9 cellular contexts compared by ENCODE assay signal in the genomic region with DNA sequence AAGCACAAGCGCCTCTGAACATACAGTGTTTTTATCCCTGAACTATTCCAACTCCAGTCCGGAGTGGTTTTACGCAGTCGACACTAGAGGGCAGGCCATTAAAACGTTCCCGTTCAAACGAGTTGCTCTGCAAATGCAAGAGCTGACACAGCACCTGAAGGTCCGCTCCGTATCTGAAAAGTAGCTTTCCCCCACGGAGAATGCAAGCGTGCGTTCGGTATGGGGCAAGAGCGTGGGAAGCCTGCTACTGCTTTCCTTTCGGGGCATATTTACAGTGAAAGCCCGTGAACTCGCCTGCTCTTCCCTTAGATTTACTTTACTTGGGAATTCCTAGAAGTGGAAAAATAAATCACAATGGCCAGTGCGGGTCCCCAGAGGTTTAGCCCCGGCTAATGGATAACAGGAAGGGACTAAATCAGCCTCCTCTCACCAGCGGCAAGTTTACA.
DNase-seq lines count a peak whose midpoint lies in the region; ATAC-seq lines count a peak whose summit lies in the region.
"Had no signal": no experiment of that assay in that cellular context is flagged by ENCODE, and none has a peak within 500 bp of the region (broad histone marks: within the 10 kb centered on the region; RNA-seq: fewer than 3 reads in every experiment).

No MANE protein-coding gene starts in this region.

- H3K4me1 ChIP-seq in endocrine pancreas (ENCODE audit: control insufficient read depth, insufficient read depth, low read length), result no peaks in the 10 kb centered on the region
- peaks cover 7% of the 10 kb centered on the region for H3K4me1 ChIP-seq in mesodermal cell (ENCODE audit: control insufficient read depth, insufficient read depth, low read length, poor library complexity, severe bottlenecking)

- peak overlapping the region; percentile 57 for H3K27ac ChIP-seq in mesodermal cell (ENCODE audit: low read depth, low read length, severe bottlenecking)
- H3K27ac ChIP-seq: neutrophil had no signal

- H3K9me3 ChIP-seq in endocrine pancreas (ENCODE audit: control insufficient read depth, low read length) (no peaks in the 10 kb centered on the region), mesodermal cell (ENCODE audit: control insufficient read depth, low read length) (no peaks in the 10 kb centered on the region)
- H3K9me3 ChIP-seq: neutrophil had no signal

- H3K9ac ChIP-seq in endocrine pancreas (ENCODE audit: control insufficient read depth, insufficient read depth, low read length), result no peak overlapping the region

- no peaks in the 10 kb centered on the region for H3K36me3 ChIP-seq in endocrine pancreas (ENCODE audit: control insufficient read depth, insufficient read depth, low read length)
- H3K36me3 ChIP-seq in mesodermal cell (ENCODE audit: control insufficient read depth, insufficient read depth, low read length), result peaks cover 27% of the 10 kb centered on the region
- H3K36me3 ChIP-seq: neutrophil had no signal

- WGBS in mesodermal cell (ENCODE audit: insufficient coverage in 2 of 2), 2 experiments, result 5 to 12% methylated on average over 17 to 19 of the region's 20 CpGs

- DNase-seq in CD1c-positive myeloid dendritic cell (ENCODE audit: extremely low spot score) (peak; percentile 78), NCI-H82 (lab: John Stamatoyannopoulos, UW) (peak; percentile 86)
- DNase-seq in activated CD8-positive, alpha-beta memory T cell treated with anti-CD3 and anti-CD28 coated beads for 1 hour (ENCODE audit: extremely low read depth in 1 of 2, low read depth in 1 of 2), result peak; percentile 30 to 39
- DNase-seq in stimulated activated CD8-positive, alpha-beta memory T cell treated with anti-CD3 and anti-CD28 coated beads, Interleukin-15, amount 100 ng/mL, for 4 hours (ENCODE audit: low read depth in 2 of 2), result peak; percentile 33 to 63

- ATAC-seq in GM19324 (IDR thresholded peaks at IDR 0.05; ENCODE audit: low FRiP score, unreplicated experiment) (peak; percentile 90), HG03460 (IDR thresholded peaks at IDR 0.05; ENCODE audit: unreplicated experiment) (peak; percentile 93)

- peak overlapping the region; percentile 82 for H3K4me3 ChIP-seq in endocrine pancreas (ENCODE audit: control insufficient read depth, insufficient read depth, low read length)
- no peak overlapping the region for H3K4me3 ChIP-seq in mesodermal cell (ENCODE audit: extremely low read depth, insufficient read depth, low read length, poor library complexity, severe bottlenecking)

- no peaks in the 10 kb centered on the region for H3K27me3 ChIP-seq in endocrine pancreas (ENCODE audit: control insufficient read depth, insufficient read depth, low read length)

Comparison
In these comparisons a context has a peak if more than half of its experiments do, and no peak if none do; other contexts are left out.
1. DNase-seq: peak in every context shown above with its lines; median percentile 86 in NCI-H82; 78 in CD1c-positive myeloid dendritic cell; 48 in stimulated activated CD8-positive, alpha-beta memory T cell treated with anti-CD3 and anti-CD28 coated beads, Interleukin-15, amount 100 ng/mL, for 4 hours; 34 in activated CD8-positive, alpha-beta memory T cell treated with anti-CD3 and anti-CD28 coated beads for 1 hour.